Comparison of ENCODE assay signal across 1 cellular context in the genomic region with DNA sequence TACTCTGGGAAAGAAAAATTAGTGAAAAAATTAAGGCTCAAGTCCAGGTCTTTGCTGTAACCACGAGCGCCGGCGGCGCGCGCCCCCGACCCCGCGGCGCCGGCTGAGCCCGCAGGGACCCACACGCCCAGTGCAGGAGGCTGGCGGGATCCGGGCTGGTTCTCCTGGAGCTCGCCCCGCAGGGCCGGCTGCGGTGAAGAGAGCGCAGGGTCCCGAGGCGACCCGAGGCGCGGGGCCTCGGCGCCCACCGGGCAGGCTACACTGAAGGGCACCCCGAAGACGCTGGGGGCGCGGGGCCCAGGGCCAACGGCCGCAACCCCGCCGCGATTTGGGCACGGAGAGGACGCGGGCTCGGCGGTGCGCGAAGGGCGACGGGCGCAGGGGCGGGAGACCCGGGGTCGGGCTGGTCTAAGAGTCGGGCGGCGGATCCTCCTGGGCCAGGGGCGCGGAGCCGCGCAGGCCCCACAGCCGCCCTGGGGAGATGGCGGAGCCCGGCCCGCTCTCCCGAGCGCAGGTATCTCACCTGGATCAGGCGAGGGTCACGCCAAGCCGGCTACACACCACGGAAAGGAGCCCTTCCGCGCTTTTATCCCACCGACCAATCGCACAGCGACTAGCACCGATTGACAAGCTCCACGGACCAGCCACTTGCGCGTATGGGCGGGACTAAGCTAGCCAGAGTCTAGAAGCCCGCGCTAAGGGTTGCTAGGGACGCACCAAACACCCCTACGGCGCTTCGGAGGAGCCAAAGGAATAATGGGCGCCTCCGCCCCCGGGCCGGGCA.
TF ChIP-seq lines count a peak whose summit lies in the region.

A gene (minus strand): TSS at position 582 of the 784 bp plus-strand sequence. CDS start 6,440 bp downstream, outside the sequence.

TF ChIP-seq in HepG2, 621 proteins besides CTCF, POLR2A, EP300 and RAD21 (continued from another document and continues in another):
- TF ChIP-seq, protein P1, sequence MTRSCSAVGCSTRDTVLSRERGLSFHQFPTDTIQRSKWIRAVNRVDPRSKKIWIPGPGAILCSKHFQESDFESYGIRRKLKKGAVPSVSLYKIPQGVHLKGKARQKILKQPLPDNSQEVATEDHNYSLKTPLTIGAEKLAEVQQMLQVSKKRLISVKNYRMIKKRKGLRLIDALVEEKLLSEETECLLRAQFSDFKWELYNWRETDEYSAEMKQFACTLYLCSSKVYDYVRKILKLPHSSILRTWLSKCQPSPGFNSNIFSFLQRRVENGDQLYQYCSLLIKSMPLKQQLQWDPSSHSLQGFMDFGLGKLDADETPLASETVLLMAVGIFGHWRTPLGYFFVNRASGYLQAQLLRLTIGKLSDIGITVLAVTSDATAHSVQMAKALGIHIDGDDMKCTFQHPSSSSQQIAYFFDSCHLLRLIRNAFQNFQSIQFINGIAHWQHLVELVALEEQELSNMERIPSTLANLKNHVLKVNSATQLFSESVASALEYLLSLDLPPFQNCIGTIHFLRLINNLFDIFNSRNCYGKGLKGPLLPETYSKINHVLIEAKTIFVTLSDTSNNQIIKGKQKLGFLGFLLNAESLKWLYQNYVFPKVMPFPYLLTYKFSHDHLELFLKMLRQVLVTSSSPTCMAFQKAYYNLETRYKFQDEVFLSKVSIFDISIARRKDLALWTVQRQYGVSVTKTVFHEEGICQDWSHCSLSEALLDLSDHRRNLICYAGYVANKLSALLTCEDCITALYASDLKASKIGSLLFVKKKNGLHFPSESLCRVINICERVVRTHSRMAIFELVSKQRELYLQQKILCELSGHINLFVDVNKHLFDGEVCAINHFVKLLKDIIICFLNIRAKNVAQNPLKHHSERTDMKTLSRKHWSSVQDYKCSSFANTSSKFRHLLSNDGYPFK (CRISPR knock-in tag; IDR thresholded peaks at IDR 0.05; ENCODE audit: borderline replicate concordance): no peak
- TF ChIP-seq SMAD3 (CRISPR knock-in tag; IDR thresholded peaks at IDR 0.05) (0 out of 2 replicates have a peak, but pooled peaks have one; percentile 37), ZNF83 (CRISPR knock-in tag; IDR thresholded peaks at IDR 0.05; ENCODE audit: borderline replicate concordance) (peak; percentile 22; the same call in 1 of the 2 replicates), ONECUT2 (CRISPR knock-in tag; IDR thresholded peaks at IDR 0.05) (no peak), SP1 (IDR thresholded peaks at IDR 0.05) (no peak), SP1 (CRISPR knock-in tag; IDR thresholded peaks at IDR 0.05) (no peak), FOXM1 (CRISPR knock-in tag; IDR thresholded peaks at IDR 0.05) (peak; percentile 45; the same call in 1 of the 2 replicates), ZBTB7B (CRISPR knock-in tag; IDR thresholded peaks at IDR 0.05) (no peak), KDM2A (CRISPR knock-in tag; IDR thresholded peaks at IDR 0.05; ENCODE audit: borderline replicate concordance, low read depth) (peak; percentile 58), RBAK (CRISPR knock-in tag; IDR thresholded peaks at IDR 0.05) (no peak), NKX3-1 (CRISPR knock-in tag; IDR thresholded peaks at IDR 0.05) (peak; percentile 91; the same call in 1 of the 2 replicates), ZNF550 (CRISPR knock-in tag; IDR thresholded peaks at IDR 0.05; ENCODE audit: borderline replicate concordance) (no peak), MATR3 (CRISPR knock-in tag; IDR thresholded peaks at IDR 0.05) (0 out of 2 replicates have a peak, but pooled peaks have one; percentile 54), ZNF44 (CRISPR knock-in tag; IDR thresholded peaks at IDR 0.05) (no peak), CHCHD3 (CRISPR knock-in tag; IDR thresholded peaks at IDR 0.05) (no peak), ZNF205 (CRISPR knock-in tag; IDR thresholded peaks at IDR 0.05) (no peak), EZH2 (conservative IDR thresholded peaks at IDR 0.05; ENCODE audit: low read depth, low read length) (no peak), ZNF180 (CRISPR knock-in tag; IDR thresholded peaks at IDR 0.05; ENCODE audit: borderline replicate concordance, low read depth) (0 out of 2 replicates have a peak, but pooled peaks have one; percentile 51), HDAC6 (IDR thresholded peaks at IDR 0.05; ENCODE audit: low read depth, low read length) (no peak), ZNF367 (CRISPR knock-in tag; IDR thresholded peaks at IDR 0.05; ENCODE audit: borderline replicate concordance) (no peak), CENPT (CRISPR knock-in tag; IDR thresholded peaks at IDR 0.05; ENCODE audit: low read depth) (no peak)
- TF ChIP-seq, protein P2, sequence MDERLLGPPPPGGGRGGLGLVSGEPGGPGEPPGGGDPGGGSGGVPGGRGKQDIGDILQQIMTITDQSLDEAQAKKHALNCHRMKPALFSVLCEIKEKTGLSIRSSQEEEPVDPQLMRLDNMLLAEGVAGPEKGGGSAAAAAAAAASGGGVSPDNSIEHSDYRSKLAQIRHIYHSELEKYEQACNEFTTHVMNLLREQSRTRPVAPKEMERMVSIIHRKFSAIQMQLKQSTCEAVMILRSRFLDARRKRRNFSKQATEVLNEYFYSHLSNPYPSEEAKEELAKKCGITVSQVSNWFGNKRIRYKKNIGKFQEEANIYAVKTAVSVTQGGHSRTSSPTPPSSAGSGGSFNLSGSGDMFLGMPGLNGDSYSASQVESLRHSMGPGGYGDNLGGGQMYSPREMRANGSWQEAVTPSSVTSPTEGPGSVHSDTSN (CRISPR knock-in tag; IDR thresholded peaks at IDR 0.05): peak; percentile 93
- TF ChIP-seq, protein P3, sequence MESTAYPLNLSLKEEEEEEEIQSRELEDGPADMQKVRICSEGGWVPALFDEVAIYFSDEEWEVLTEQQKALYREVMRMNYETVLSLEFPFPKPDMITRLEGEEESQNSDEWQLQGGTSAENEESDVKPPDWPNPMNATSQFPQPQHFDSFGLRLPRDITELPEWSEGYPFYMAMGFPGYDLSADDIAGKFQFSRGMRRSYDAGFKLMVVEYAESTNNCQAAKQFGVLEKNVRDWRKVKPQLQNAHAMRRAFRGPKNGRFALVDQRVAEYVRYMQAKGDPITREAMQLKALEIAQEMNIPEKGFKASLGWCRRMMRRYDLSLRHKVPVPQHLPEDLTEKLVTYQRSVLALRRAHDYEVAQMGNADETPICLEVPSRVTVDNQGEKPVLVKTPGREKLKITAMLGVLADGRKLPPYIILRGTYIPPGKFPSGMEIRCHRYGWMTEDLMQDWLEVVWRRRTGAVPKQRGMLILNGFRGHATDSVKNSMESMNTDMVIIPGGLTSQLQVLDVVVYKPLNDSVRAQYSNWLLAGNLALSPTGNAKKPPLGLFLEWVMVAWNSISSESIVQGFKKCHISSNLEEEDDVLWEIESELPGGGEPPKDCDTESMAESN (CRISPR knock-in tag; conservative IDR thresholded peaks at IDR 0.05): peak; percentile 68
- TF ChIP-seq, protein P4, sequence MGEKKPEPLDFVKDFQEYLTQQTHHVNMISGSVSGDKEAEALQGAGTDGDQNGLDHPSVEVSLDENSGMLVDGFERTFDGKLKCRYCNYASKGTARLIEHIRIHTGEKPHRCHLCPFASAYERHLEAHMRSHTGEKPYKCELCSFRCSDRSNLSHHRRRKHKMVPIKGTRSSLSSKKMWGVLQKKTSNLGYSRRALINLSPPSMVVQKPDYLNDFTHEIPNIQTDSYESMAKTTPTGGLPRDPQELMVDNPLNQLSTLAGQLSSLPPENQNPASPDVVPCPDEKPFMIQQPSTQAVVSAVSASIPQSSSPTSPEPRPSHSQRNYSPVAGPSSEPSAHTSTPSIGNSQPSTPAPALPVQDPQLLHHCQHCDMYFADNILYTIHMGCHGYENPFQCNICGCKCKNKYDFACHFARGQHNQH (CRISPR knock-in tag; IDR thresholded peaks at IDR 0.05): peak; percentile 38
- TF ChIP-seq, protein P5, sequence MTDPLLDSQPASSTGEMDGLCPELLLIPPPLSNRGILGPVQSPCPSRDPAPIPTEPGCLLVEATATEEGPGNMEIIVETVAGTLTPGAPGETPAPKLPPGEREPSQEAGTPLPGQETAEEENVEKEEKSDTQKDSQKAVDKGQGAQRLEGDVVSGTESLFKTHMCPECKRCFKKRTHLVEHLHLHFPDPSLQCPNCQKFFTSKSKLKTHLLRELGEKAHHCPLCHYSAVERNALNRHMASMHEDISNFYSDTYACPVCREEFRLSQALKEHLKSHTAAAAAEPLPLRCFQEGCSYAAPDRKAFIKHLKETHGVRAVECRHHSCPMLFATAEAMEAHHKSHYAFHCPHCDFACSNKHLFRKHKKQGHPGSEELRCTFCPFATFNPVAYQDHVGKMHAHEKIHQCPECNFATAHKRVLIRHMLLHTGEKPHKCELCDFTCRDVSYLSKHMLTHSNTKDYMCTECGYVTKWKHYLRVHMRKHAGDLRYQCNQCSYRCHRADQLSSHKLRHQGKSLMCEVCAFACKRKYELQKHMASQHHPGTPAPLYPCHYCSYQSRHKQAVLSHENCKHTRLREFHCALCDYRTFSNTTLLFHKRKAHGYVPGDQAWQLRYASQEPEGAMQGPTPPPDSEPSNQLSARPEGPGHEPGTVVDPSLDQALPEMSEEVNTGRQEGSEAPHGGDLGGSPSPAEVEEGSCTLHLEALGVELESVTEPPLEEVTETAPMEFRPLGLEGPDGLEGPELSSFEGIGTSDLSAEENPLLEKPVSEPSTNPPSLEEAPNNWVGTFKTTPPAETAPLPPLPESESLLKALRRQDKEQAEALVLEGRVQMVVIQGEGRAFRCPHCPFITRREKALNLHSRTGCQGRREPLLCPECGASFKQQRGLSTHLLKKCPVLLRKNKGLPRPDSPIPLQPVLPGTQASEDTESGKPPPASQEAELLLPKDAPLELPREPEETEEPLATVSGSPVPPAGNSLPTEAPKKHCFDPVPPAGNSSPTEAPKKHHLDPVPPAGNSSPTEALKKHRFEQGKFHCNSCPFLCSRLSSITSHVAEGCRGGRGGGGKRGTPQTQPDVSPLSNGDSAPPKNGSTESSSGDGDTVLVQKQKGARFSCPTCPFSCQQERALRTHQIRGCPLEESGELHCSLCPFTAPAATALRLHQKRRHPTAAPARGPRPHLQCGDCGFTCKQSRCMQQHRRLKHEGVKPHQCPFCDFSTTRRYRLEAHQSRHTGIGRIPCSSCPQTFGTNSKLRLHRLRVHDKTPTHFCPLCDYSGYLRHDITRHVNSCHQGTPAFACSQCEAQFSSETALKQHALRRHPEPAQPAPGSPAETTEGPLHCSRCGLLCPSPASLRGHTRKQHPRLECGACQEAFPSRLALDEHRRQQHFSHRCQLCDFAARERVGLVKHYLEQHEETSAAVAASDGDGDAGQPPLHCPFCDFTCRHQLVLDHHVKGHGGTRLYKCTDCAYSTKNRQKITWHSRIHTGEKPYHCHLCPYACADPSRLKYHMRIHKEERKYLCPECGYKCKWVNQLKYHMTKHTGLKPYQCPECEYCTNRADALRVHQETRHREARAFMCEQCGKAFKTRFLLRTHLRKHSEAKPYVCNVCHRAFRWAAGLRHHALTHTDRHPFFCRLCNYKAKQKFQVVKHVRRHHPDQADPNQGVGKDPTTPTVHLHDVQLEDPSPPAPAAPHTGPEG (CRISPR knock-in tag; IDR thresholded peaks at IDR 0.05): peak; percentile 90
- TF ChIP-seq, protein P6, sequence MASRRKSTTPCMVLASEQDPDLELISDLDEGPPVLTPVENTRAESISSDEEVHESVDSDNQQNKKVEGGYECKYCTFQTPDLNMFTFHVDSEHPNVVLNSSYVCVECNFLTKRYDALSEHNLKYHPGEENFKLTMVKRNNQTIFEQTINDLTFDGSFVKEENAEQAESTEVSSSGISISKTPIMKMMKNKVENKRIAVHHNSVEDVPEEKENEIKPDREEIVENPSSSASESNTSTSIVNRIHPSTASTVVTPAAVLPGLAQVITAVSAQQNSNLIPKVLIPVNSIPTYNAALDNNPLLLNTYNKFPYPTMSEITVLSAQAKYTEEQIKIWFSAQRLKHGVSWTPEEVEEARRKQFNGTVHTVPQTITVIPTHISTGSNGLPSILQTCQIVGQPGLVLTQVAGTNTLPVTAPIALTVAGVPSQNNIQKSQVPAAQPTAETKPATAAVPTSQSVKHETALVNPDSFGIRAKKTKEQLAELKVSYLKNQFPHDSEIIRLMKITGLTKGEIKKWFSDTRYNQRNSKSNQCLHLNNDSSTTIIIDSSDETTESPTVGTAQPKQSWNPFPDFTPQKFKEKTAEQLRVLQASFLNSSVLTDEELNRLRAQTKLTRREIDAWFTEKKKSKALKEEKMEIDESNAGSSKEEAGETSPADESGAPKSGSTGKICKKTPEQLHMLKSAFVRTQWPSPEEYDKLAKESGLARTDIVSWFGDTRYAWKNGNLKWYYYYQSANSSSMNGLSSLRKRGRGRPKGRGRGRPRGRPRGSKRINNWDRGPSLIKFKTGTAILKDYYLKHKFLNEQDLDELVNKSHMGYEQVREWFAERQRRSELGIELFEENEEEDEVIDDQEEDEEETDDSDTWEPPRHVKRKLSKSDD (CRISPR knock-in tag; IDR thresholded peaks at IDR 0.05; ENCODE audit: low read depth): peak; percentile 60; the same call in 1 of the 2 replicates
- TF ChIP-seq, protein P7, sequence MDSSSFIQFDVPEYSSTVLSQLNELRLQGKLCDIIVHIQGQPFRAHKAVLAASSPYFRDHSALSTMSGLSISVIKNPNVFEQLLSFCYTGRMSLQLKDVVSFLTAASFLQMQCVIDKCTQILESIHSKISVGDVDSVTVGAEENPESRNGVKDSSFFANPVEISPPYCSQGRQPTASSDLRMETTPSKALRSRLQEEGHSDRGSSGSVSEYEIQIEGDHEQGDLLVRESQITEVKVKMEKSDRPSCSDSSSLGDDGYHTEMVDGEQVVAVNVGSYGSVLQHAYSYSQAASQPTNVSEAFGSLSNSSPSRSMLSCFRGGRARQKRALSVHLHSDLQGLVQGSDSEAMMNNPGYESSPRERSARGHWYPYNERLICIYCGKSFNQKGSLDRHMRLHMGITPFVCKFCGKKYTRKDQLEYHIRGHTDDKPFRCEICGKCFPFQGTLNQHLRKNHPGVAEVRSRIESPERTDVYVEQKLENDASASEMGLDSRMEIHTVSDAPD (CRISPR knock-in tag; IDR thresholded peaks at IDR 0.05): 0 out of 2 replicates have a peak, but pooled peaks have one; percentile 52
- TF ChIP-seq, protein P8, sequence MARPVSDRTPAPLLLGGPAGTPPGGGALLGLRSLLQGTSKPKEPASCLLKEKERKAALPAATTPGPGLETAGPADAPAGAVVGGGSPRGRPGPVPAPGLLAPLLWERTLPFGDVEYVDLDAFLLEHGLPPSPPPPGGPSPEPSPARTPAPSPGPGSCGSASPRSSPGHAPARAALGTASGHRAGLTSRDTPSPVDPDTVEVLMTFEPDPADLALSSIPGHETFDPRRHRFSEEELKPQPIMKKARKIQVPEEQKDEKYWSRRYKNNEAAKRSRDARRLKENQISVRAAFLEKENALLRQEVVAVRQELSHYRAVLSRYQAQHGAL (CRISPR knock-in tag; IDR thresholded peaks at IDR 0.05; ENCODE audit: not compliant biosample characterization): peak; percentile 68
- TF ChIP-seq, protein P9, sequence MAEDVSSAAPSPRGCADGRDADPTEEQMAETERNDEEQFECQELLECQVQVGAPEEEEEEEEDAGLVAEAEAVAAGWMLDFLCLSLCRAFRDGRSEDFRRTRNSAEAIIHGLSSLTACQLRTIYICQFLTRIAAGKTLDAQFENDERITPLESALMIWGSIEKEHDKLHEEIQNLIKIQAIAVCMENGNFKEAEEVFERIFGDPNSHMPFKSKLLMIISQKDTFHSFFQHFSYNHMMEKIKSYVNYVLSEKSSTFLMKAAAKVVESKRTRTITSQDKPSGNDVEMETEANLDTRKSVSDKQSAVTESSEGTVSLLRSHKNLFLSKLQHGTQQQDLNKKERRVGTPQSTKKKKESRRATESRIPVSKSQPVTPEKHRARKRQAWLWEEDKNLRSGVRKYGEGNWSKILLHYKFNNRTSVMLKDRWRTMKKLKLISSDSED (CRISPR knock-in tag; IDR thresholded peaks at IDR 0.05): peak; percentile 58; the same call in 1 of the 2 replicates
- TF ChIP-seq, protein P10, sequence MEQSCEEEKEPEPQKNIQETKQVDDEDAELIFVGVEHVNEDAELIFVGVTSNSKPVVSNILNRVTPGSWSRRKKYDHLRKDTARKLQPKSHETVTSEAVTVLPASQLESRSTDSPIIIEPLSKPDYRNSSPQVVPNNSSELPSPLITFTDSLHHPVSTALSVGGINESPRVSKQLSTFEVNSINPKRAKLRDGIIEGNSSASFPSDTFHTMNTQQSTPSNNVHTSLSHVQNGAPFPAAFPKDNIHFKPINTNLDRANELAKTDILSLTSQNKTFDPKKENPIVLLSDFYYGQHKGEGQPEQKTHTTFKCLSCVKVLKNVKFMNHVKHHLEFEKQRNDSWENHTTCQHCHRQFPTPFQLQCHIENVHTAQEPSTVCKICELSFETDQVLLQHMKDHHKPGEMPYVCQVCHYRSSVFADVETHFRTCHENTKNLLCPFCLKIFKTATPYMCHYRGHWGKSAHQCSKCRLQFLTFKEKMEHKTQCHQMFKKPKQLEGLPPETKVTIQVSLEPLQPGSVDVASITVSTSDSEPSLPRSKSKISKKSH (CRISPR knock-in tag; IDR thresholded peaks at IDR 0.05; ENCODE audit: borderline replicate concordance): peak; percentile 63; the same call in 1 of the 2 replicates
